1 cellular context compared by ENCODE assay signal in genomic region chr7:124791876-124792446, GRCh38.
TF ChIP-seq lines count a peak whose summit lies in the region.

No MANE protein-coding gene starts in this region.

TF ChIP-seq in HCT116, 20 proteins besides CTCF, POLR2A, EP300 and RAD21 (continued from another document):
- TF ChIP-seq JUND (IDR thresholded peaks at IDR 0.05) = no peak
- TF ChIP-seq TCF7L2 (IDR thresholded peaks at IDR 0.05; ENCODE audit: borderline replicate concordance, extremely low read depth, insufficient read depth, insufficient read length) = no peak
